1 cellular context compared by ENCODE assay signal in the genomic region with DNA sequence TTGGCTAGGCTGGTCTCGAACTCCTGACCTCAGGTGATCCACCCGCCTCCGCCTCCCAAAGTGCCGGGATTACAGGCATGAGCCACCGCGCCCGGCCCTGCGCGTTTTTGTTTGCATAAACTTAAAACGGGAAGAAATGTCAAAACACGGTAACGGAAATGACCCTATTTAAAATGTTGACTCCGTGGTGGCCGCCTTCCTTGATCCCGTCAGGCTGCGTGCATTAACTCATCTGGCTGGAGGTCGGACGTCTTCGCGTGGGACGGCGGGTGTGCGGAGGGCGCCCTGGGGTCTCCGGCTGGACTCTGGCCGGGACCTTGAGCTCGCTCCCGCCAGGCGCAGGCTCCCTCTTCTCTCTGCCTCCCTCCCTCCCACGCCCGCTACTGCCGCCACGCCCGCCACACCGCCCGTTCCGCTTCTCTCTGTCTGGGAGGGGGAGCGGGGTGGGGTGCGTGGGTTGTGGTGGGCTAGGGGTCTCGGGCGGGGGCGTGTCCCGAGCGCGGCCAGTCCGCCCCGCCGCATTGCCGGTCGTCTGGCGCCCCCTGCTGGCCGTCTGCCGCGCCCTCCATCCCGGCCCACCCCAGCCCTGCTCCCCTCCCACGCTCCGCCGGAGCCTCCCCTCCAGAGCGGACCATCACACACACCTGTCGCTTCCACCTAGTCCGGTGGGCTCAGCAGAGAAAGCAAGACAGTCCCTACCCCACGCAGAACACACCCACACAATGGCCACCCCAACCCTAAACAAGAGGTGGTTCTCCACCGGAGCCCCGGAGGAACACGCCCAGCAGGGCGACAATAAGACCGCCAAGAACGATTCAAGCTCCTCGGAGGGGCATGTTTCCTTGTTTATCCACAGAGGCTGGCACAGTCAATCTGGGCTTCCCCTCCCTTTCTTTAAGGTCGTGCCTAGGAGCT.
TF ChIP-seq lines count a peak whose summit lies in the region.

No MANE protein-coding gene starts in this region.

TF ChIP-seq in HepG2, 621 proteins besides CTCF, POLR2A, EP300 and RAD21 (continued from another document):
- TF ChIP-seq HCFC1 (IDR thresholded peaks at IDR 0.05; ENCODE audit: low read depth, low read length) (no peak), IRF2 (CRISPR knock-in tag; IDR thresholded peaks at IDR 0.05) (no peak), DPF2 (CRISPR knock-in tag; IDR thresholded peaks at IDR 0.05; ENCODE audit: borderline replicate concordance, low read depth) (no peak), MAFG (CRISPR knock-in tag; IDR thresholded peaks at IDR 0.05) (no peak)
- TF ChIP-seq, protein P1, sequence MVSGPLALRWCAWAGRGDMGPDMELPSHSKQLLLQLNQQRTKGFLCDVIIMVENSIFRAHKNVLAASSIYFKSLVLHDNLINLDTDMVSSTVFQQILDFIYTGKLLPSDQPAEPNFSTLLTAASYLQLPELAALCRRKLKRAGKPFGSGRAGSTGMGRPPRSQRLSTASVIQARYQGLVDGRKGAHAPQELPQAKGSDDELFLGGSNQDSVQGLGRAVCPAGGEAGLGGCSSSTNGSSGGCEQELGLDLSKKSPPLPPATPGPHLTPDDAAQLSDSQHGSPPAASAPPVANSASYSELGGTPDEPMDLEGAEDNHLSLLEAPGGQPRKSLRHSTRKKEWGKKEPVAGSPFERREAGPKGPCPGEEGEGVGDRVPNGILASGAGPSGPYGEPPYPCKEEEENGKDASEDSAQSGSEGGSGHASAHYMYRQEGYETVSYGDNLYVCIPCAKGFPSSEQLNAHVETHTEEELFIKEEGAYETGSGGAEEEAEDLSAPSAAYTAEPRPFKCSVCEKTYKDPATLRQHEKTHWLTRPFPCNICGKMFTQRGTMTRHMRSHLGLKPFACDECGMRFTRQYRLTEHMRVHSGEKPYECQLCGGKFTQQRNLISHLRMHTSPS (CRISPR knock-in tag; IDR thresholded peaks at IDR 0.05; ENCODE audit: low read depth): no peak
- TF ChIP-seq, protein P2, sequence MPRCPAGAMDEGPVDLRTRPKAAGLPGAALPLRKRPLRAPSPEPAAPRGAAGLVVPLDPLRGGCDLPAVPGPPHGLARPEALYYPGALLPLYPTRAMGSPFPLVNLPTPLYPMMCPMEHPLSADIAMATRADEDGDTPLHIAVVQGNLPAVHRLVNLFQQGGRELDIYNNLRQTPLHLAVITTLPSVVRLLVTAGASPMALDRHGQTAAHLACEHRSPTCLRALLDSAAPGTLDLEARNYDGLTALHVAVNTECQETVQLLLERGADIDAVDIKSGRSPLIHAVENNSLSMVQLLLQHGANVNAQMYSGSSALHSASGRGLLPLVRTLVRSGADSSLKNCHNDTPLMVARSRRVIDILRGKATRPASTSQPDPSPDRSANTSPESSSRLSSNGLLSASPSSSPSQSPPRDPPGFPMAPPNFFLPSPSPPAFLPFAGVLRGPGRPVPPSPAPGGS (CRISPR knock-in tag; IDR thresholded peaks at IDR 0.05): 0 out of 2 replicates have a peak, but pooled peaks have one; percentile 21
- TF ChIP-seq, protein P3, sequence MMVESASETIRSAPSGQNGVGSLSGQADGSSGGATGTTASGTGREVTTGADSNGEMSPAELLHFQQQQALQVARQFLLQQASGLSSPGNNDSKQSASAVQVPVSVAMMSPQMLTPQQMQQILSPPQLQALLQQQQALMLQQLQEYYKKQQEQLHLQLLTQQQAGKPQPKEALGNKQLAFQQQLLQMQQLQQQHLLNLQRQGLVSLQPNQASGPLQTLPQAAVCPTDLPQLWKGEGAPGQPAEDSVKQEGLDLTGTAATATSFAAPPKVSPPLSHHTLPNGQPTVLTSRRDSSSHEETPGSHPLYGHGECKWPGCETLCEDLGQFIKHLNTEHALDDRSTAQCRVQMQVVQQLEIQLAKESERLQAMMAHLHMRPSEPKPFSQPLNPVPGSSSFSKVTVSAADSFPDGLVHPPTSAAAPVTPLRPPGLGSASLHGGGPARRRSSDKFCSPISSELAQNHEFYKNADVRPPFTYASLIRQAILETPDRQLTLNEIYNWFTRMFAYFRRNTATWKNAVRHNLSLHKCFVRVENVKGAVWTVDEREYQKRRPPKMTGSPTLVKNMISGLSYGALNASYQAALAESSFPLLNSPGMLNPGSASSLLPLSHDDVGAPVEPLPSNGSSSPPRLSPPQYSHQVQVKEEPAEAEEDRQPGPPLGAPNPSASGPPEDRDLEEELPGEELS (CRISPR knock-in tag; IDR thresholded peaks at IDR 0.05): peak; percentile 40; the same call in 1 of the 2 replicates
- TF ChIP-seq, protein P4, sequence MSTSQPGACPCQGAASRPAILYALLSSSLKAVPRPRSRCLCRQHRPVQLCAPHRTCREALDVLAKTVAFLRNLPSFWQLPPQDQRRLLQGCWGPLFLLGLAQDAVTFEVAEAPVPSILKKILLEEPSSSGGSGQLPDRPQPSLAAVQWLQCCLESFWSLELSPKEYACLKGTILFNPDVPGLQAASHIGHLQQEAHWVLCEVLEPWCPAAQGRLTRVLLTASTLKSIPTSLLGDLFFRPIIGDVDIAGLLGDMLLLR (CRISPR knock-in tag; IDR thresholded peaks at IDR 0.05): no peak
- TF ChIP-seq, protein P5, sequence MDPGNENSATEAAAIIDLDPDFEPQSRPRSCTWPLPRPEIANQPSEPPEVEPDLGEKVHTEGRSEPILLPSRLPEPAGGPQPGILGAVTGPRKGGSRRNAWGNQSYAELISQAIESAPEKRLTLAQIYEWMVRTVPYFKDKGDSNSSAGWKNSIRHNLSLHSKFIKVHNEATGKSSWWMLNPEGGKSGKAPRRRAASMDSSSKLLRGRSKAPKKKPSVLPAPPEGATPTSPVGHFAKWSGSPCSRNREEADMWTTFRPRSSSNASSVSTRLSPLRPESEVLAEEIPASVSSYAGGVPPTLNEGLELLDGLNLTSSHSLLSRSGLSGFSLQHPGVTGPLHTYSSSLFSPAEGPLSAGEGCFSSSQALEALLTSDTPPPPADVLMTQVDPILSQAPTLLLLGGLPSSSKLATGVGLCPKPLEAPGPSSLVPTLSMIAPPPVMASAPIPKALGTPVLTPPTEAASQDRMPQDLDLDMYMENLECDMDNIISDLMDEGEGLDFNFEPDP (CRISPR knock-in tag; conservative IDR thresholded peaks at IDR 0.05): no peak
- TF ChIP-seq, protein P6, sequence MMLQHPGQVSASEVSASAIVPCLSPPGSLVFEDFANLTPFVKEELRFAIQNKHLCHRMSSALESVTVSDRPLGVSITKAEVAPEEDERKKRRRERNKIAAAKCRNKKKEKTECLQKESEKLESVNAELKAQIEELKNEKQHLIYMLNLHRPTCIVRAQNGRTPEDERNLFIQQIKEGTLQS (CRISPR knock-in tag; IDR thresholded peaks at IDR 0.05): no peak
